Comparison of ENCODE assay signal across 8 cellular contexts in genomic region chr3:183252973-183253363, GRCh38. TPM values are rescaled to one million over a fixed set of nuclear protein-coding genes. Genes with fewer than 3 reads are reported as not detected.
DNase-seq lines count a peak whose midpoint lies in the region; ATAC-seq lines count a peak whose summit lies in the region.

A gene with protein sequence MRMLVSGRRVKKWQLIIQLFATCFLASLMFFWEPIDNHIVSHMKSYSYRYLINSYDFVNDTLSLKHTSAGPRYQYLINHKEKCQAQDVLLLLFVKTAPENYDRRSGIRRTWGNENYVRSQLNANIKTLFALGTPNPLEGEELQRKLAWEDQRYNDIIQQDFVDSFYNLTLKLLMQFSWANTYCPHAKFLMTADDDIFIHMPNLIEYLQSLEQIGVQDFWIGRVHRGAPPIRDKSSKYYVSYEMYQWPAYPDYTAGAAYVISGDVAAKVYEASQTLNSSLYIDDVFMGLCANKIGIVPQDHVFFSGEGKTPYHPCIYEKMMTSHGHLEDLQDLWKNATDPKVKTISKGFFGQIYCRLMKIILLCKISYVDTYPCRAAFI (plus strand): TSS chr3:183253253. CDS start chr3:183269799, 16,546 bp downstream.

- H3K27me3 ChIP-seq in rectal smooth muscle tissue (ENCODE audit: control insufficient read depth, insufficient read depth, low read length), result no peaks in the 10 kb centered on the region

- H3K9ac ChIP-seq in rectal smooth muscle tissue (ENCODE audit: low read length), result peak within 1 kb of the TSS; percentile 74

- no peaks in the 10 kb centered on the region for H3K4me1 ChIP-seq in rectal smooth muscle tissue (ENCODE audit: control insufficient read depth, insufficient read depth, low read length)

- H3K36me3 Mint-ChIP-seq in activated naive CD4-positive, alpha-beta T cell treated with anti-CD3 and anti-CD28 coated beads, Interleukin-2, amount 50 U/mL, for 72 hours, result peaks cover 13 to 22% of the 10 kb centered on the region in 2 donors

- H3K4me3 ChIP-seq in rectal smooth muscle tissue (ENCODE audit: low read length), result peak within 1 kb of the TSS; percentile 77

- intact Hi-C loops in left ventricle myocardium superior (cut with micrococcal nuclease), result no loop called here

- peak within 1 kb of the TSS; percentile 65 to 91 for H3K27ac Mint-ChIP-seq in activated naive CD4-positive, alpha-beta T cell treated with anti-CD3 and anti-CD28 coated beads, Interleukin-2, amount 50 U/mL, for 72 hours

- no peaks in the 10 kb centered on the region for H3K9me3 Mint-ChIP-seq in activated naive CD4-positive, alpha-beta T cell treated with anti-CD3 and anti-CD28 coated beads, Interleukin-2, amount 50 U/mL, for 72 hours

- no peaks in the 10 kb centered on the region for H3K36me3 ChIP-seq in rectal smooth muscle tissue (ENCODE audit: control insufficient read depth, insufficient read depth, low read length)

- H3K27ac ChIP-seq in rectal smooth muscle tissue (ENCODE audit: low read depth, low read length), result peak within 1 kb of the TSS; percentile 80

- ATAC-seq in activated naive CD4-positive, alpha-beta T cell treated with anti-CD3 and anti-CD28 coated beads, Interleukin-2, amount 50 U/mL, for 72 hours, result peak; percentile 49 to 65
- ATAC-seq in left ventricle myocardium superior (peak; percentile 48), HG03196 (IDR thresholded peaks at IDR 0.05; ENCODE audit: unreplicated experiment) (no peak)

- peak; percentile 29 for DNase-seq in GM03348 (ENCODE audit: low spot score)
- DNase-seq in NCI-H510A (lab: John Stamatoyannopoulos, UW), result peak; percentile 90
- DNase-seq in activated naive CD4-positive, alpha-beta T cell treated with anti-CD3 and anti-CD28 coated beads, Interleukin-2, amount 50 U/mL, for 72 hours (ENCODE audit: low spot score in 2 of 2), result peak; percentile 46 to 66
- DNase-seq in left ventricle myocardium superior, result peak; percentile 51
- DNase-seq in COLO829 (ENCODE audit: low spot score), result no peak
- no peak for DNase-seq in NCI-H1694 treated with DMSO at 0.1 percent for 48 hours (lab: John Stamatoyannopoulos, UW)

RNA-seq across cellular contexts. Expression of the gene that starts here (rescaled TPM):
- total RNA-seq in activated naive CD4-positive, alpha-beta T cell treated with anti-CD3 and anti-CD28 coated beads, Interleukin-2, amount 50 U/mL, for 72 hours, result 10 to 100 TPM; 12.4 to 56.4 TPM
- 2.1 TPM for total RNA-seq in left ventricle myocardium superior

Comparison
In these comparisons a context has a peak if more than half of its experiments do, and no peak if none do; other contexts are left out.
1. DNase-seq: peak in GM03348 (single experiment), NCI-H510A (single experiment), activated naive CD4-positive, alpha-beta T cell treated with anti-CD3 and anti-CD28 coated beads, Interleukin-2, amount 50 U/mL, for 72 hours (2 of 2) and left ventricle myocardium superior (single experiment); none in COLO829 (single experiment) and NCI-H1694 treated with DMSO at 0.1 percent for 48 hours (single experiment).